ENCODE assay signal across 8 cellular contexts in genomic region chr1:160675641-160676410, GRCh38.
DNase-seq lines count a peak whose midpoint lies in the region; ATAC-seq lines count a peak whose summit lies in the region.

No MANE protein-coding gene starts in this region.

- H3K36me3 Mint-ChIP-seq in effector memory CD8-positive, alpha-beta T cell (ENCODE audit: insufficient read depth) = peaks cover 43% of the 10 kb centered on the region

- H3K4me3 Mint-ChIP-seq in effector memory CD8-positive, alpha-beta T cell = peak overlapping the region; percentile 9 to 33

- no peaks in the 10 kb centered on the region for H3K9me3 Mint-ChIP-seq in effector memory CD8-positive, alpha-beta T cell

- peaks cover 24 to 31% of the 10 kb centered on the region in 2 donors for H3K4me1 Mint-ChIP-seq in effector memory CD8-positive, alpha-beta T cell (ENCODE audit: low read depth in 2 of 2)

- H3K27me3 Mint-ChIP-seq in effector memory CD8-positive, alpha-beta T cell = no peaks in the 10 kb centered on the region

- DNase-seq in NCI-H748 (lab: John Stamatoyannopoulos, UW; ENCODE audit: unreplicated experiment) = peak; percentile 46
- no peak for DNase-seq in NCI-H748 treated with DMSO at 0.1 percent for 48 hours (lab: John Stamatoyannopoulos, UW)
- DNase-seq in NCI-H774 (lab: John Stamatoyannopoulos, UW) = peak; percentile 13
- DNase-seq in activated CD8-positive, alpha-beta memory T cell treated with anti-CD3 and anti-CD28 coated beads for 1 hour (ENCODE audit: extremely low read depth in 1 of 2, low read depth in 1 of 2) = peak; percentile 60 to 67
- peak; percentile 66 to 67 (median 66) for DNase-seq in effector memory CD8-positive, alpha-beta T cell
- DNase-seq in midbrain (lab: John Stamatoyannopoulos, UW) = peak; percentile 30
- DNase-seq in stimulated activated CD8-positive, alpha-beta memory T cell treated with anti-CD3 and anti-CD28 coated beads, Interleukin-7, amount 100 ng/mL, for 1 hour (ENCODE audit: low read depth in 2 of 2) = peak; percentile 42 to 58

- H3K27ac Mint-ChIP-seq in effector memory CD8-positive, alpha-beta T cell = peak overlapping the region; percentile 53 to 80

- ATAC-seq in HG03045 (IDR thresholded peaks at IDR 0.05; ENCODE audit: unreplicated experiment) = peak; percentile 51
- ATAC-seq in effector memory CD8-positive, alpha-beta T cell (replicated peaks) = peak; percentile 85
